In genomic region chr9:128414461-128414860, GRCh38 we compare ENCODE assay signal across 1 cellular context.
TF ChIP-seq lines count a peak whose summit lies in the region.

No MANE protein-coding gene starts in this region.

TF ChIP-seq in GM12878, 131 proteins besides CTCF, POLR2A, EP300 and RAD21:
- no peak for TF ChIP-seq IRF3 (IDR thresholded peaks at IDR 0.05)
- TF ChIP-seq ESRRA (IDR thresholded peaks at IDR 0.05; ENCODE audit: low read length), result no peak
- TF ChIP-seq RAD51 (IDR thresholded peaks at IDR 0.05), result no peak
- TF ChIP-seq STAT3 (IDR thresholded peaks at IDR 0.05; ENCODE audit: low read depth, low read length), result no peak
- TF ChIP-seq USF2 (IDR thresholded peaks at IDR 0.05; ENCODE audit: borderline replicate concordance, low read depth, low read length), result no peak
- TF ChIP-seq ZNF687 (IDR thresholded peaks at IDR 0.05), result no peak
- TF ChIP-seq RELA (IDR thresholded peaks at IDR 0.05; ENCODE audit: borderline replicate concordance, partially characterized antibody), result no peak
- no peak for TF ChIP-seq PAX8 (IDR thresholded peaks at IDR 0.05)
- no peak for TF ChIP-seq GABPA (IDR thresholded peaks at IDR 0.05; ENCODE audit: low read depth)
- TF ChIP-seq ATF3 (IDR thresholded peaks at IDR 0.05; ENCODE audit: borderline replicate concordance, extremely low read depth, low read depth, low read length), result no peak
- no peak for TF ChIP-seq YY1 (IDR thresholded peaks at IDR 0.05; ENCODE audit: low read depth, low read length)
- no peak for TF ChIP-seq BRCA1 (IDR thresholded peaks at IDR 0.05; ENCODE audit: low read depth, low read length)
- TF ChIP-seq JUND (IDR thresholded peaks at IDR 0.05; ENCODE audit: low read depth, low read length), result no peak
- TF ChIP-seq ZSCAN29 (IDR thresholded peaks at IDR 0.05), result no peak
- TF ChIP-seq SUZ12 (IDR thresholded peaks at IDR 0.05; ENCODE audit: unreplicated experiment), result no peak
